ENCODE assay signal across 8 cellular contexts in genomic region chr18:45670281-45670962, GRCh38. TPM values are rescaled to one million over a fixed set of nuclear protein-coding genes. Genes with fewer than 3 reads are reported as not detected.
DNase-seq lines count a peak whose midpoint lies in the region; ATAC-seq, FAIRE-seq and TF ChIP-seq lines count a peak whose summit lies in the region.

No MANE protein-coding gene starts in this region.

- peaks cover 59% of the 10 kb centered on the region for H3K4me1 Mint-ChIP-seq in activated naive CD4-positive, alpha-beta T cell treated with anti-CD3 and anti-CD28 coated beads, Interleukin-2, amount 10 ng/mL, durations not matched to agents 7 days and 5 days
- H3K4me1 Mint-ChIP-seq in naive thymus-derived CD4-positive, alpha-beta T cell = peaks cover 30 to 66% (median 58%) of the 10 kb centered on the region in 7 donors

- CTCF ChIA-PET in activated naive CD4-positive, alpha-beta T cell treated with anti-CD3 and anti-CD28 coated beads, Interleukin-2, amount 10 ng/mL, durations not matched to agents 7 days and 5 days (lab: Charles Lee) = interaction anchor here (0.6 to 2.0 kb wide), 6 partner anchors 8 to 403 kb away, joined by 3 to 20 read pairs (median 4); no protein-coding TSS in a partner anchor
- CTCF ChIA-PET in naive thymus-derived CD4-positive, alpha-beta T cell (lab: Charles Lee) = interaction anchor here (0.6 to 1.5 kb wide), 5 partner anchors 8 to 211 kb away, joined by 3 to 6 read pairs (median 3); no protein-coding TSS in a partner anchor
- CTCF ChIA-PET in RWPE1 (lab: Yijun Ruan, JAX) = interaction anchor here (0.9 kb wide), 1 partner anchor 209 kb away, joined by 3 read pairs; no protein-coding TSS in a partner anchor

- H3K36me3 Mint-ChIP-seq in activated naive CD4-positive, alpha-beta T cell treated with anti-CD3 and anti-CD28 coated beads, Interleukin-2, amount 10 ng/mL, durations not matched to agents 7 days and 5 days = no peaks in the 10 kb centered on the region
- H3K36me3 Mint-ChIP-seq in naive thymus-derived CD4-positive, alpha-beta T cell = no peaks in the 10 kb centered on the region

- H3K27me3 ChIP-seq in naive thymus-derived CD4-positive, alpha-beta T cell (ENCODE audit: control insufficient read depth in 2 of 2, insufficient read depth in 2 of 2, low read length in 2 of 2) = no peaks in the 10 kb centered on the region

- no peaks in the 10 kb centered on the region for H3K9me3 Mint-ChIP-seq in activated naive CD4-positive, alpha-beta T cell treated with anti-CD3 and anti-CD28 coated beads, Interleukin-2, amount 10 ng/mL, durations not matched to agents 7 days and 5 days
- no peaks in the 10 kb centered on the region for H3K9me3 Mint-ChIP-seq in naive thymus-derived CD4-positive, alpha-beta T cell

- no peak overlapping the region for H3K4me3 ChIP-seq in naive thymus-derived CD4-positive, alpha-beta T cell (ENCODE audit: low read length)

- H3K27ac Mint-ChIP-seq in activated naive CD4-positive, alpha-beta T cell treated with anti-CD3 and anti-CD28 coated beads, Interleukin-2, amount 10 ng/mL, durations not matched to agents 7 days and 5 days = peak overlapping the region; percentile 86
- peak overlapping the region in 8 of 9 donors; percentile 28 to 88 (median 82) for H3K27ac Mint-ChIP-seq in naive thymus-derived CD4-positive, alpha-beta T cell

- peaks cover 36% of the 10 kb centered on the region for H3K27me3 Mint-ChIP-seq in activated naive CD4-positive, alpha-beta T cell treated with anti-CD3 and anti-CD28 coated beads, Interleukin-2, amount 10 ng/mL, durations not matched to agents 7 days and 5 days
- H3K27me3 Mint-ChIP-seq in naive thymus-derived CD4-positive, alpha-beta T cell = peaks cover 0 to 39% (median 0%) of the 10 kb centered on the region in 5 donors

- peaks cover 35 to 47% of the 10 kb centered on the region in 2 donors for H3K4me1 ChIP-seq in naive thymus-derived CD4-positive, alpha-beta T cell (ENCODE audit: control insufficient read depth in 2 of 2, insufficient read depth in 2 of 2, low read length in 2 of 2)

- H3K4me3 Mint-ChIP-seq in activated naive CD4-positive, alpha-beta T cell treated with anti-CD3 and anti-CD28 coated beads, Interleukin-2, amount 10 ng/mL, durations not matched to agents 7 days and 5 days = peak overlapping the region; percentile 45
- H3K4me3 Mint-ChIP-seq in naive thymus-derived CD4-positive, alpha-beta T cell = peak overlapping the region in 8 of 10 donors; percentile 56 to 78 (median 70)

- H3K9me3 ChIP-seq in naive thymus-derived CD4-positive, alpha-beta T cell (ENCODE audit: control insufficient read depth in 2 of 3, low read length in 3 of 3) = no peaks in the 10 kb centered on the region

- ATAC-seq in naive thymus-derived CD4-positive, alpha-beta T cell = peak; percentile 82
- ATAC-seq in GM21360 (IDR thresholded peaks at IDR 0.05; ENCODE audit: unreplicated experiment) (no peak), HG03378 (IDR thresholded peaks at IDR 0.05; ENCODE audit: unreplicated experiment) (no peak)

- DNase-seq in GM18507 (ENCODE audit: extremely low spot score, insufficient read length, low read depth) = no peak
- peak; percentile 41 for DNase-seq in NCI-H226
- peak; percentile 63 for DNase-seq in activated naive CD4-positive, alpha-beta T cell treated with anti-CD3 and anti-CD28 coated beads, Interleukin-2, amount 10 ng/mL, durations not matched to agents 7 days and 5 days
- peak in 4 of 9 donors; percentile 37 to 59 (median 44) for DNase-seq in naive thymus-derived CD4-positive, alpha-beta T cell
- no peak for DNase-seq in pons (ENCODE audit: low spot score)
- no peak for DNase-seq in RWPE1 (ENCODE audit: low spot score)

- no peak overlapping the region for H3K27ac ChIP-seq in naive thymus-derived CD4-positive, alpha-beta T cell (ENCODE audit: low read depth, low read length)
- H3K27ac ChIP-seq in RWPE1 = no peak overlapping the region

- intact Hi-C loops in naive thymus-derived CD4-positive, alpha-beta T cell (cut with micrococcal nuclease) = loop anchor here in 1 of 2 donors (1.0 kb wide), 1 partner anchor 16 kb away; no protein-coding TSS in a partner anchor

- no peaks in the 10 kb centered on the region for H3K36me3 ChIP-seq in naive thymus-derived CD4-positive, alpha-beta T cell (ENCODE audit: control insufficient read depth in 2 of 3, insufficient read depth in 3 of 3, low read length in 3 of 3)

- peak; percentile 50 for FAIRE-seq in GM18507 (lab: Jason Lieb, UNC)

- POLR2A ChIA-PET in naive thymus-derived CD4-positive, alpha-beta T cell (lab: Charles Lee) = interaction anchor here (0.6 to 10.0 kb wide), 5 partner anchors 8 to 399 kb away, joined by 3 to 120 read pairs (median 3); no protein-coding TSS in a partner anchor
- POLR2A ChIA-PET in RWPE1 (lab: Yijun Ruan, JAX; ENCODE audit: low non-redundant PET) = no interaction called here

- no peak for TF ChIP-seq CTCF in RWPE1 (conservative IDR thresholded peaks at IDR 0.05; ENCODE audit: low read depth)

RNA-seq across cellular contexts. Expression of gene SLC14A1, which starts 53.6 kb away (rescaled TPM):
- total RNA-seq in naive thymus-derived CD4-positive, alpha-beta T cell = 10 to 100 TPM in 1 of 5 experiments, 1 to 10 TPM in 3, under 1 TPM in 1; 0.97 to 12.9 (median 3.3) TPM
- polyA plus RNA-seq in naive thymus-derived CD4-positive, alpha-beta T cell = 1 to 10 TPM; 1.4 to 2.2 TPM

RNA-seq across cellular contexts. Expression of gene SLC14A2, which starts 55.1 kb away (rescaled TPM):
- under 1 TPM in 1 of 5 experiments, not detected in 4; 0.10 TPM for total RNA-seq in naive thymus-derived CD4-positive, alpha-beta T cell
- polyA plus RNA-seq in naive thymus-derived CD4-positive, alpha-beta T cell = not detected

Comparison
In these comparisons a context has a peak if more than half of its experiments do, and no peak if none do; other contexts are left out.
1. DNase-seq: peak in NCI-H226 (single experiment) and activated naive CD4-positive, alpha-beta T cell treated with anti-CD3 and anti-CD28 coated beads, Interleukin-2, amount 10 ng/mL, durations not matched to agents 7 days and 5 days (single experiment); none in GM18507 (single experiment), pons (single experiment) and RWPE1 (single experiment).